1 cellular context compared by ENCODE assay signal in the genomic region with DNA sequence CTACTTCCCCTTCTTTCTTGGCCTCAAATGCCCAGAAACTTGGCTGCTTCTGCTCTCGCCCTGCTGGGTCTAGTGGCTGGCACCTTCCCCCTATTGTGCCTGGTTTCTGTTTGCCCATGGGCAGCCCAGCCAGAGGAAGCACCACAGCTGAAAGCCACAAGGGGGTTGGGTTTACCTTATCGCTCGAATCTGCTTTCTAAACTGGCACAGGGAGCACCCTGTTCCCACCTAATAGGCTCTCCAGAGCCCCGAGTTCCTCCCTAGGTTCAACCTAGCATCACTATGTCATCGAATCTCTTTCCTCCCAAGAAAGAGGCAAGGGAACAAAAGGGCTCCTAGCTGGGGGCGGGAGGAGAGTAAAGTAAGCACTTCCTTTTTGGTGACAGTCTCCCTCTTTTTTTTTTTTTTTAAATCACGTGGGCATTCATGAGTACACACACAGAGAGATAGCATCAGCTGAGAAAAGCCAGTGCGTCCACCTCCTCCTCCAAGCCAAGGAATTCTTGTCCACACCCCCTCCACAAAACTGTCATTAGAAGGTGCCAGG.
TF ChIP-seq lines count a peak whose summit lies in the region.

No MANE protein-coding gene starts in this region.

TF ChIP-seq in SK-N-SH, 30 proteins besides CTCF, POLR2A, EP300 and RAD21 (continued from another document):
- TF ChIP-seq, protein P1, sequence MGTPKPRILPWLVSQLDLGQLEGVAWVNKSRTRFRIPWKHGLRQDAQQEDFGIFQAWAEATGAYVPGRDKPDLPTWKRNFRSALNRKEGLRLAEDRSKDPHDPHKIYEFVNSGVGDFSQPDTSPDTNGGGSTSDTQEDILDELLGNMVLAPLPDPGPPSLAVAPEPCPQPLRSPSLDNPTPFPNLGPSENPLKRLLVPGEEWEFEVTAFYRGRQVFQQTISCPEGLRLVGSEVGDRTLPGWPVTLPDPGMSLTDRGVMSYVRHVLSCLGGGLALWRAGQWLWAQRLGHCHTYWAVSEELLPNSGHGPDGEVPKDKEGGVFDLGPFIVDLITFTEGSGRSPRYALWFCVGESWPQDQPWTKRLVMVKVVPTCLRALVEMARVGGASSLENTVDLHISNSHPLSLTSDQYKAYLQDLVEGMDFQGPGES (IDR thresholded peaks at IDR 0.05; ENCODE audit: low read depth, low read length), result no peak
- peak; percentile 84 for TF ChIP-seq GATA2 (CRISPR knock-in tag; IDR thresholded peaks at IDR 0.05)
- peak; percentile 86 for TF ChIP-seq MXI1 (IDR thresholded peaks at IDR 0.05; ENCODE audit: low read depth, low read length)
- peak; percentile 12 for TF ChIP-seq CHD2 (IDR thresholded peaks at IDR 0.05; ENCODE audit: low read length, partially characterized antibody)
- TF ChIP-seq, protein P2, sequence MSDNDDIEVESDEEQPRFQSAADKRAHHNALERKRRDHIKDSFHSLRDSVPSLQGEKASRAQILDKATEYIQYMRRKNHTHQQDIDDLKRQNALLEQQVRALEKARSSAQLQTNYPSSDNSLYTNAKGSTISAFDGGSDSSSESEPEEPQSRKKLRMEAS (IDR thresholded peaks at IDR 0.05; ENCODE audit: low read depth), result no peak
- TF ChIP-seq FOSL2 (IDR thresholded peaks at IDR 0.05; ENCODE audit: borderline replicate concordance, low read depth), result no peak
- TF ChIP-seq, protein P3, sequence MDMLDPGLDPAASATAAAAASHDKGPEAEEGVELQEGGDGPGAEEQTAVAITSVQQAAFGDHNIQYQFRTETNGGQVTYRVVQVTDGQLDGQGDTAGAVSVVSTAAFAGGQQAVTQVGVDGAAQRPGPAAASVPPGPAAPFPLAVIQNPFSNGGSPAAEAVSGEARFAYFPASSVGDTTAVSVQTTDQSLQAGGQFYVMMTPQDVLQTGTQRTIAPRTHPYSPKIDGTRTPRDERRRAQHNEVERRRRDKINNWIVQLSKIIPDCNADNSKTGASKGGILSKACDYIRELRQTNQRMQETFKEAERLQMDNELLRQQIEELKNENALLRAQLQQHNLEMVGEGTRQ (IDR thresholded peaks at IDR 0.05; ENCODE audit: borderline replicate concordance, low read depth, low read length), result no peak
- TF ChIP-seq, protein P4, sequence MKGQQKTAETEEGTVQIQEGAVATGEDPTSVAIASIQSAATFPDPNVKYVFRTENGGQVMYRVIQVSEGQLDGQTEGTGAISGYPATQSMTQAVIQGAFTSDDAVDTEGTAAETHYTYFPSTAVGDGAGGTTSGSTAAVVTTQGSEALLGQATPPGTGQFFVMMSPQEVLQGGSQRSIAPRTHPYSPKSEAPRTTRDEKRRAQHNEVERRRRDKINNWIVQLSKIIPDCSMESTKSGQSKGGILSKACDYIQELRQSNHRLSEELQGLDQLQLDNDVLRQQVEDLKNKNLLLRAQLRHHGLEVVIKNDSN (IDR thresholded peaks at IDR 0.05; ENCODE audit: borderline replicate concordance, low read depth), result peak; percentile 65
- no peak for TF ChIP-seq RCOR1 (IDR thresholded peaks at IDR 0.05; ENCODE audit: low read length)
- no peak for TF ChIP-seq TCF12 (IDR thresholded peaks at IDR 0.05)
- no peak for TF ChIP-seq MEF2A (IDR thresholded peaks at IDR 0.05; ENCODE audit: borderline replicate concordance, low read depth)
- no peak for TF ChIP-seq YY1 (IDR thresholded peaks at IDR 0.05; ENCODE audit: low read depth)
- no peak for TF ChIP-seq TEAD4 (IDR thresholded peaks at IDR 0.05; ENCODE audit: borderline replicate concordance, insufficient read depth)
- no peak for TF ChIP-seq NRF1 (IDR thresholded peaks at IDR 0.05; ENCODE audit: low read depth, low read length)
- TF ChIP-seq GABPA (IDR thresholded peaks at IDR 0.05; ENCODE audit: low read depth), result no peak
- TF ChIP-seq, protein P5, sequence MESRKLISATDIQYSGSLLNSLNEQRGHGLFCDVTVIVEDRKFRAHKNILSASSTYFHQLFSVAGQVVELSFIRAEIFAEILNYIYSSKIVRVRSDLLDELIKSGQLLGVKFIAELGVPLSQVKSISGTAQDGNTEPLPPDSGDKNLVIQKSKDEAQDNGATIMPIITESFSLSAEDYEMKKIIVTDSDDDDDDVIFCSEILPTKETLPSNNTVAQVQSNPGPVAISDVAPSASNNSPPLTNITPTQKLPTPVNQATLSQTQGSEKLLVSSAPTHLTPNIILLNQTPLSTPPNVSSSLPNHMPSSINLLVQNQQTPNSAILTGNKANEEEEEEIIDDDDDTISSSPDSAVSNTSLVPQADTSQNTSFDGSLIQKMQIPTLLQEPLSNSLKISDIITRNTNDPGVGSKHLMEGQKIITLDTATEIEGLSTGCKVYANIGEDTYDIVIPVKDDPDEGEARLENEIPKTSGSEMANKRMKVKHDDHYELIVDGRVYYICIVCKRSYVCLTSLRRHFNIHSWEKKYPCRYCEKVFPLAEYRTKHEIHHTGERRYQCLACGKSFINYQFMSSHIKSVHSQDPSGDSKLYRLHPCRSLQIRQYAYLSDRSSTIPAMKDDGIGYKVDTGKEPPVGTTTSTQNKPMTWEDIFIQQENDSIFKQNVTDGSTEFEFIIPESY (IDR thresholded peaks at IDR 0.05; ENCODE audit: borderline replicate concordance, low read depth), result no peak
- no peak for TF ChIP-seq SMC3 (IDR thresholded peaks at IDR 0.05; ENCODE audit: low read depth, low read length)
- no peak for TF ChIP-seq TAF1 (IDR thresholded peaks at IDR 0.05; ENCODE audit: borderline replicate concordance, low read depth, low read length)
- TF ChIP-seq JUND (IDR thresholded peaks at IDR 0.05), result no peak
TF ChIP-seq in SK-N-SH: peak in this region for 4.
